Comparison of ENCODE assay signal across 16 cellular contexts in genomic region chr6:158303210-158303731, GRCh38. TPM values are rescaled to one million over a fixed set of nuclear protein-coding genes. Genes with fewer than 3 reads are reported as not detected.
DNase-seq lines count a peak whose midpoint lies in the region; ATAC-seq and TF ChIP-seq lines count a peak whose summit lies in the region.
"Had no signal": no experiment of that assay in that cellular context is flagged by ENCODE, and none has a peak within 500 bp of the region (broad histone marks: within the 10 kb centered on the region; RNA-seq: fewer than 3 reads in every experiment).

No MANE protein-coding gene starts in this region.

- BruUV-seq in Caco-2 (replicated peaks; lab: Mats Ljungman, UMichigan) = no TSS peak

- TF ChIP-seq POLR2A in suprapubic skin (IDR thresholded peaks at IDR 0.05) = no peak

- H3K27ac Mint-ChIP-seq in Caco-2 (ENCODE audit: unreplicated experiment) (peak overlapping the region; percentile 78), nephron progenitor cell (peak overlapping the region; percentile 86)

- H3K27ac ChIP-seq in RWPE2 (ENCODE audit: poor library complexity, severe bottlenecking) (peak overlapping the region; percentile 33), dorsolateral prefrontal cortex (peak overlapping the region in 40 of 59 donors; percentile 5 to 81 (median 50)), suprapubic skin (no peak overlapping the region)
- H3K27ac ChIP-seq: A549; BLaER1 treated with 17β-estradiol and CSF1 and Interleukin-3, amounts not matched to agents 10 nM and 100 nM had no signal

- H3K4me3 Mint-ChIP-seq in Caco-2 (ENCODE audit: unreplicated experiment) (peak overlapping the region; percentile 56), nephron progenitor cell (no peak overlapping the region)

- peaks cover 56% of the 10 kb centered on the region for H3K36me3 Mint-ChIP-seq in Caco-2 (ENCODE audit: insufficient read depth, unreplicated experiment)
- H3K36me3 Mint-ChIP-seq in nephron progenitor cell (ENCODE audit: low read depth) = peaks cover 79% of the 10 kb centered on the region

- DNase-seq in Caco-2 (peak; percentile 71 to 84), RWPE2 (ENCODE audit: low spot score) (no peak), dorsolateral prefrontal cortex (no peak), nephron progenitor cell (no peak), suprapubic skin (ENCODE audit: low spot score in 2 of 2) (no peak), DMS79 (lab: John Stamatoyannopoulos, UW) (no peak), left lobe of liver (ENCODE audit: low spot score) (no peak), GM10266 (ENCODE audit: extremely low spot score) (no peak)
- DNase-seq: NCI-H1417, NCI-H2029, NCI-H2171, NCI-H446, NCI-H69 had no signal

- POLR2A ChIA-PET in Caco-2 (lab: Charles Lee) = no interaction called here

- H3K27me3 Mint-ChIP-seq in Caco-2 (ENCODE audit: insufficient read depth, unreplicated experiment) = no peaks in the 10 kb centered on the region
- no peaks in the 10 kb centered on the region for H3K27me3 Mint-ChIP-seq in nephron progenitor cell (ENCODE audit: low read depth, poor library complexity)

- CTCF ChIA-PET in Caco-2 (lab: Charles Lee) = no interaction called here

- intact Hi-C loops in Caco-2 (cut with micrococcal nuclease; ENCODE audit: unreplicated experiment) (loop anchor here (1.0 kb wide), 1 partner anchor 19 kb away; no protein-coding TSS in a partner anchor), dorsolateral prefrontal cortex (cut with DNase I) (no loop called here)

- H3K9me3 Mint-ChIP-seq in Caco-2 (ENCODE audit: unreplicated experiment) (peaks cover 15% of the 10 kb centered on the region), nephron progenitor cell (peaks cover 41% of the 10 kb centered on the region)

- ATAC-seq in RWPE2 (ENCODE audit: low read depth) = no peak
- ATAC-seq in left lobe of liver = no peak
- ATAC-seq: A549 had no signal

- H3K4me3 ChIP-seq in Caco-2 (ENCODE audit: low read depth, low read length) = peak overlapping the region; percentile 24; the same call in 1 of the 2 replicates
- no peak overlapping the region for H3K4me3 ChIP-seq in RWPE2 (ENCODE audit: severe bottlenecking)
- H3K4me3 ChIP-seq in dorsolateral prefrontal cortex = no peak overlapping the region
- H3K4me3 ChIP-seq in suprapubic skin = no peak overlapping the region
- H3K4me3 ChIP-seq: A549; BLaER1 treated with 17β-estradiol and CSF1 and Interleukin-3, amounts not matched to agents 10 nM and 100 nM; HAP-1 had no signal

- H3K4me1 ChIP-seq in Caco-2 (peaks cover 29% of the 10 kb centered on the region), RWPE2 (ENCODE audit: insufficient read depth, poor library complexity, severe bottlenecking) (peaks cover 35% of the 10 kb centered on the region), suprapubic skin (peaks cover 3% of the 10 kb centered on the region)
- H3K4me1 ChIP-seq: A549 had no signal

- TF ChIP-seq CTCF in Caco-2 (IDR thresholded peaks at IDR 0.05; ENCODE audit: insufficient read depth in 1 of 2, low read depth in 1 of 2, low read length in 1 of 2, severe bottlenecking in 1 of 2, unreplicated experiment in 1 of 2) (no peak), RWPE2 (IDR thresholded peaks at IDR 0.05; ENCODE audit: poor library complexity, severe bottlenecking) (no peak), dorsolateral prefrontal cortex (IDR thresholded peaks at IDR 0.05 in 54 of 56, conservative IDR thresholded peaks at IDR 0.05 in 2 of 56; ENCODE audit: low read depth in 1 of 56, partially characterized antibody in 56 of 56) (no peak), nephron progenitor cell (IDR thresholded peaks at IDR 0.05) (no peak), suprapubic skin (IDR thresholded peaks at IDR 0.05) (no peak), GM10266 (IDR thresholded peaks at IDR 0.05; ENCODE audit: control insufficient read depth, insufficient read depth, low read depth, missing control alignments) (no peak)

- H3K9me3 ChIP-seq in Caco-2 (peaks cover 14% of the 10 kb centered on the region), RWPE2 (ENCODE audit: severe bottlenecking) (no peaks in the 10 kb centered on the region), suprapubic skin (no peaks in the 10 kb centered on the region)
- H3K9me3 ChIP-seq: A549, HAP-1 had no signal

- H3K36me3 ChIP-seq in Caco-2 (ENCODE audit: control insufficient read depth, insufficient read depth, low read length) = no peaks in the 10 kb centered on the region
- no peaks in the 10 kb centered on the region for H3K36me3 ChIP-seq in RWPE2 (ENCODE audit: low read depth)
- peaks cover 6% of the 10 kb centered on the region for H3K36me3 ChIP-seq in suprapubic skin
- H3K36me3 ChIP-seq: HAP-1 had no signal

- peaks cover 12% of the 10 kb centered on the region for H3K4me1 Mint-ChIP-seq in Caco-2 (ENCODE audit: low read depth, unreplicated experiment)
- H3K4me1 Mint-ChIP-seq in nephron progenitor cell = peaks cover 26% of the 10 kb centered on the region

- no peak for TF ChIP-seq EP300 in suprapubic skin (IDR thresholded peaks at IDR 0.05)

- H3K27me3 ChIP-seq in Caco-2 (replicated peaks; ENCODE audit: control insufficient read depth, insufficient read depth, low read length) = no peaks in the 10 kb centered on the region
- H3K27me3 ChIP-seq in RWPE2 (ENCODE audit: insufficient read depth, poor library complexity, severe bottlenecking) = no peaks in the 10 kb centered on the region
- no peaks in the 10 kb centered on the region for H3K27me3 ChIP-seq in dorsolateral prefrontal cortex
- no peaks in the 10 kb centered on the region for H3K27me3 ChIP-seq in suprapubic skin
- H3K27me3 ChIP-seq: BLaER1 treated with 17β-estradiol and CSF1 and Interleukin-3, amounts not matched to agents 10 nM and 100 nM had no signal

- WGBS in suprapubic skin = 57% methylated on average over 7 of the region's 7 CpGs

RNA-seq across cellular contexts. Expression of gene TULP4, which starts 9.0 kb away (rescaled TPM):
- 126 and 128 TPM in 2 replicates for total RNA-seq in Caco-2 (2022)
- total RNA-seq in dorsolateral prefrontal cortex = 100 to 1,000 TPM; 218 to 427 (median 308) TPM
- total RNA-seq in suprapubic skin = 100 to 1,000 TPM; 123 to 156 (median 132) TPM
- total RNA-seq in left lobe of liver = 27.1 TPM

Comparison
In these comparisons a context has a peak if more than half of its experiments do, and no peak if none do; other contexts are left out.
1. DNase-seq: peak in Caco-2 (2 of 2); none in RWPE2 (single experiment), dorsolateral prefrontal cortex (0 of 10), nephron progenitor cell (single experiment), suprapubic skin (0 of 2), DMS79 (single experiment), left lobe of liver (single experiment) and GM10266 (single experiment).